12 cellular contexts compared by ENCODE assay signal in genomic region chr1:37932759-37933158, GRCh38. TPM values are rescaled to one million over a fixed set of nuclear protein-coding genes. Genes with fewer than 3 reads are reported as not detected.
DNase-seq lines count a peak whose midpoint lies in the region; ATAC-seq and TF ChIP-seq lines count a peak whose summit lies in the region.
"Had no signal": no experiment of that assay in that cellular context is flagged by ENCODE, and none has a peak within 500 bp of the region (broad histone marks: within the 10 kb centered on the region; RNA-seq: fewer than 3 reads in every experiment).

No MANE protein-coding gene starts in this region.

- TF ChIP-seq EP300 in ovary (IDR thresholded peaks at IDR 0.05), result no peak

- intact Hi-C loops in ovary (cut with DNase I), result no loop called here

- H3K36me3 ChIP-seq in CD8-positive, alpha-beta memory T cell (ENCODE audit: insufficient read depth, low read length), result no peaks in the 10 kb centered on the region
- H3K36me3 ChIP-seq in adipocyte (ENCODE audit: control insufficient read depth, insufficient read depth, low read length, severe bottlenecking), result peaks cover 38% of the 10 kb centered on the region
- no peaks in the 10 kb centered on the region for H3K36me3 ChIP-seq in ovary

- H3K27ac Mint-ChIP-seq in CD8-positive, alpha-beta memory T cell, result peak overlapping the region in 3 of 8 donors; percentile 73 to 93 (median 89)
- peak overlapping the region in 1 of 3 donors; percentile 74 for H3K27ac Mint-ChIP-seq in IgD-negative memory B cell
- H3K27ac Mint-ChIP-seq in naive thymus-derived CD8-positive, alpha-beta T cell, result peak overlapping the region in 8 of 10 donors; percentile 1 to 83 (median 40)

- peaks cover 15% of the 10 kb centered on the region for H3K4me1 ChIP-seq in CD8-positive, alpha-beta memory T cell (ENCODE audit: insufficient read depth, low read length)
- H3K4me1 ChIP-seq in adipocyte (ENCODE audit: control insufficient read depth, insufficient read depth, low read length), result peaks cover 29% of the 10 kb centered on the region
- no peaks in the 10 kb centered on the region for H3K4me1 ChIP-seq in ovary (ENCODE audit: insufficient read depth)

- TF ChIP-seq POLR2A in ovary (IDR thresholded peaks at IDR 0.05), result no peak

- CTCF ChIA-PET in CD8-positive, alpha-beta memory T cell (lab: Charles Lee), result no interaction called here

- ATAC-seq in naive thymus-derived CD8-positive, alpha-beta T cell, result no peak
- ATAC-seq in GM18873 (IDR thresholded peaks at IDR 0.05; ENCODE audit: low FRiP score, unreplicated experiment) (no peak), HG03159 (IDR thresholded peaks at IDR 0.05; ENCODE audit: unreplicated experiment) (no peak)
- ATAC-seq: heart left ventricle had no signal

- H3K36me3 Mint-ChIP-seq in CD8-positive, alpha-beta memory T cell, result peaks cover 0 to 17% (median 0%) of the 10 kb centered on the region in 3 donors
- peaks cover 4% of the 10 kb centered on the region for H3K36me3 Mint-ChIP-seq in IgD-negative memory B cell
- peaks cover 0 to 6% (median 0%) of the 10 kb centered on the region in 3 donors for H3K36me3 Mint-ChIP-seq in naive thymus-derived CD8-positive, alpha-beta T cell

- peak overlapping the region; percentile 25 to 97 (median 80) for H3K4me3 Mint-ChIP-seq in CD8-positive, alpha-beta memory T cell
- H3K4me3 Mint-ChIP-seq in IgD-negative memory B cell, result peak overlapping the region; percentile 28 to 96 (median 69)
- peak overlapping the region; percentile 16 to 98 (median 90) for H3K4me3 Mint-ChIP-seq in naive thymus-derived CD8-positive, alpha-beta T cell

- no peaks in the 10 kb centered on the region for H3K9me3 Mint-ChIP-seq in CD8-positive, alpha-beta memory T cell
- H3K9me3 Mint-ChIP-seq in IgD-negative memory B cell, result no peaks in the 10 kb centered on the region
- no peaks in the 10 kb centered on the region for H3K9me3 Mint-ChIP-seq in naive thymus-derived CD8-positive, alpha-beta T cell

- H3K27ac ChIP-seq in CD8-positive, alpha-beta memory T cell (ENCODE audit: low read depth, low read length), result no peak overlapping the region
- H3K27ac ChIP-seq in ovary, result no peak overlapping the region

- TF ChIP-seq CTCF in ovary (IDR thresholded peaks at IDR 0.05), result no peak

- H3K27me3 Mint-ChIP-seq in CD8-positive, alpha-beta memory T cell, result no peaks in the 10 kb centered on the region
- no peaks in the 10 kb centered on the region for H3K27me3 Mint-ChIP-seq in IgD-negative memory B cell
- H3K27me3 Mint-ChIP-seq in naive thymus-derived CD8-positive, alpha-beta T cell, result no peaks in the 10 kb centered on the region

- H3K9ac ChIP-seq in adipocyte (ENCODE audit: low read length), result peak overlapping the region; percentile 47

- DNase-seq in CD8-positive, alpha-beta memory T cell, result no peak
- DNase-seq in adipocyte (ENCODE audit: low read depth) (peak; percentile 40), ovary (no peak)
- DNase-seq in naive thymus-derived CD8-positive, alpha-beta T cell, result no peak
- DNase-seq in activated CD4-positive, alpha-beta T cell treated with anti-CD3 and anti-CD28 coated beads for 4 hours, result no peak
- DNase-seq: anterior cingulate cortex, heart left ventricle, Kasumi-1, stomach had no signal

- no peaks in the 10 kb centered on the region for H3K9me3 ChIP-seq in CD8-positive, alpha-beta memory T cell (ENCODE audit: low read length)
- H3K9me3 ChIP-seq in adipocyte (ENCODE audit: control insufficient read depth, low read length) (no peaks in the 10 kb centered on the region), ovary (no peaks in the 10 kb centered on the region)
- H3K9me3 ChIP-seq: heart left ventricle, stomach had no signal

- H3K4me3 ChIP-seq in CD8-positive, alpha-beta memory T cell (ENCODE audit: low read length), result no peak overlapping the region
- H3K4me3 ChIP-seq in adipocyte (ENCODE audit: low read length) (no peak overlapping the region), ovary (no peak overlapping the region)

- POLR2A ChIA-PET in CD8-positive, alpha-beta memory T cell (lab: Charles Lee), result interaction anchor here (0.6 kb wide), 1 partner anchor 125 kb away, joined by 3 read pairs; the partner anchor contains the start of genes C1orf122 and YRDC
- POLR2A ChIA-PET in naive thymus-derived CD8-positive, alpha-beta T cell (lab: Charles Lee), result interaction anchor here (0.7 to 2.0 kb wide), 4 partner anchors 14 to 1287 kb away, joined by 5 to 10 read pairs (median 8); partner anchors contain the start of gene INPP5B

- H3K4me1 Mint-ChIP-seq in CD8-positive, alpha-beta memory T cell, result peaks cover 26 to 36% (median 31%) of the 10 kb centered on the region in 3 donors
- H3K4me1 Mint-ChIP-seq in IgD-negative memory B cell, result peaks cover 21 to 26% (median 24%) of the 10 kb centered on the region in 3 donors
- H3K4me1 Mint-ChIP-seq in naive thymus-derived CD8-positive, alpha-beta T cell, result peaks cover 14 to 40% (median 35%) of the 10 kb centered on the region in 4 donors

- no peaks in the 10 kb centered on the region for H3K27me3 ChIP-seq in CD8-positive, alpha-beta memory T cell (ENCODE audit: insufficient read depth, low read length, poor library complexity, severe bottlenecking)
- H3K27me3 ChIP-seq in adipocyte (replicated peaks; ENCODE audit: control insufficient read depth, insufficient read depth, low read length) (no peaks in the 10 kb centered on the region), ovary (no peaks in the 10 kb centered on the region)
- H3K27me3 ChIP-seq: heart left ventricle, stomach had no signal

- 72 to 80% (median 76%) methylated on average over 4 of the region's 4 CpGs for WGBS in ovary, 3 donors

RNA-seq across cellular contexts. Expression of gene INPP5B, which starts 14.1 kb away (rescaled TPM):
- 10 to 100 TPM; 24.1 to 25.1 TPM for total RNA-seq in CD8-positive, alpha-beta memory T cell
- 22.9 TPM for polyA plus RNA-seq in CD8-positive, alpha-beta memory T cell
- polyA plus RNA-seq in IgD-negative memory B cell (24.2 TPM), ovary (10 to 100 TPM; 23.2 to 30.3 TPM)
- 10 to 100 TPM; 40.8 to 46.7 TPM for total RNA-seq in naive thymus-derived CD8-positive, alpha-beta T cell
- 10 to 100 TPM; 11.3 to 22.0 (median 18.5) TPM for polyA plus RNA-seq in naive thymus-derived CD8-positive, alpha-beta T cell
- 10 to 100 TPM; 23.2 to 68.5 (median 33.7) TPM for total RNA-seq in ovary

RNA-seq across cellular contexts. Expression of gene SF3A3, which starts 57.1 kb away (rescaled TPM):
- total RNA-seq in CD8-positive, alpha-beta memory T cell, result 100 to 1,000 TPM; 116 to 129 TPM
- polyA plus RNA-seq in CD8-positive, alpha-beta memory T cell, result 94.6 TPM
- 70.7 TPM for polyA plus RNA-seq in IgD-negative memory B cell
- 10 to 100 TPM; 67.0 to 72.0 TPM for total RNA-seq in naive thymus-derived CD8-positive, alpha-beta T cell
- 100 to 1,000 TPM in 1 of 3 donors, 10 to 100 TPM in 2; 97.4 to 101 (median 98.1) TPM for polyA plus RNA-seq in naive thymus-derived CD8-positive, alpha-beta T cell
- 10 to 100 TPM; 29.0 to 62.5 (median 44.3) TPM for total RNA-seq in ovary
- 100 to 1,000 TPM in 1 of 2 donors, 10 to 100 TPM in 1; 27.4 to 110 TPM for polyA plus RNA-seq in ovary
